17 cellular contexts compared by ENCODE assay signal in the genomic region with DNA sequence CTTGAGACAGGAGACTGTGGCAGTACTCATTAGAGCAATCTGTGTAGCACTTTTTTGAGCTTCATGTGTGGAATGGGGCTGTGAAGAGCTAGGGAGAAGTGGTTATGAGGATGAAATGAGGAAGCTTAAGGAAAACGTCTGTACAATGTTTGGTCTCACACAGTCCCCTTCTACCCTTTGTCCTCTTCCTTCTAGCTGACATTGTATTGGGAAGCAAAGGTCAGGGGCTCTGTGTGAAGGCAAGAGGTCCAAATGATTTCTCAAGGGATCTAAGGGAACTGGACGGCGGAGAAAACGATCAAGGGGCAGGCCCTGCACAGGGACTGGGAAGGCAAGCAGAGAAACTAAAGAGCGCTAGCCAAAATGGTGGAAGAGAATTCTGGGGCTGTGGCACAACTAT. TPM values are rescaled to one million over a fixed set of nuclear protein-coding genes. Genes with fewer than 3 reads are reported as not detected.
DNase-seq lines count a peak whose midpoint lies in the region; ATAC-seq, FAIRE-seq and TF ChIP-seq lines count a peak whose summit lies in the region.
"Had no signal": no experiment of that assay in that cellular context is flagged by ENCODE, and none has a peak within 500 bp of the region (broad histone marks: within the 10 kb centered on the region; RNA-seq: fewer than 3 reads in every experiment).

No MANE protein-coding gene starts in this region.

- TF ChIP-seq POLR2A in GM12892 (IDR thresholded peaks at IDR 0.05; ENCODE audit: low read depth, low read length): no peak

- H3K9me3 ChIP-seq in NT2/D1 (ENCODE audit: insufficient read depth, low read length): no peaks in the 10 kb centered on the region
- H3K9me3 ChIP-seq: mucosa of descending colon had no signal

- peak overlapping the region; percentile 18 for H3K9ac ChIP-seq in NT2/D1 (ENCODE audit: insufficient read length, low read depth)

- H3K4me3 Mint-ChIP-seq in endothelial cell (ENCODE audit: unreplicated experiment): no peak overlapping the region
- no peak overlapping the region for H3K4me3 Mint-ChIP-seq in naive thymus-derived CD8-positive, alpha-beta T cell
- H3K4me3 Mint-ChIP-seq in type B pancreatic cell: no peak overlapping the region
- no peak overlapping the region for H3K4me3 Mint-ChIP-seq in natural killer cell
- H3K4me3 Mint-ChIP-seq: activated CD4-positive, alpha-beta T cell treated with anti-CD3 and anti-CD28 coated beads for 36 hours; activated naive CD8-positive, alpha-beta T cell treated with anti-CD3 and anti-CD28 coated beads, Interleukin-2, amount 10 ng/mL, durations not matched to agents 7 days and 5 days; stimulated activated naive B cell treated with anti-CD40 and anti-IgM and Interleukin-4, amounts not matched to agents 10 μg/mL and 1 μg/mL and 100 μg/mL, for 72 hours had no signal

- TF ChIP-seq CTCF in endothelial cell (IDR thresholded peaks at IDR 0.05; ENCODE audit: unreplicated experiment) (no peak), type B pancreatic cell (conservative IDR thresholded peaks at IDR 0.05) (no peak), natural killer cell (IDR thresholded peaks at IDR 0.05) (no peak)

- H3K27ac Mint-ChIP-seq in endothelial cell (ENCODE audit: unreplicated experiment): peak overlapping the region; percentile 90
- H3K27ac Mint-ChIP-seq in naive thymus-derived CD8-positive, alpha-beta T cell: peak overlapping the region in 6 of 10 donors; percentile 1 to 95 (median 62)
- H3K27ac Mint-ChIP-seq in type B pancreatic cell: peak overlapping the region; percentile 97
- H3K27ac Mint-ChIP-seq in natural killer cell: no peak overlapping the region
- H3K27ac Mint-ChIP-seq: activated CD4-positive, alpha-beta T cell treated with anti-CD3 and anti-CD28 coated beads for 36 hours; activated naive CD8-positive, alpha-beta T cell treated with anti-CD3 and anti-CD28 coated beads, Interleukin-2, amount 10 ng/mL, durations not matched to agents 7 days and 5 days; stimulated activated naive B cell treated with anti-CD40 and anti-IgM and Interleukin-4, amounts not matched to agents 10 μg/mL and 1 μg/mL and 100 μg/mL, for 72 hours had no signal

- no peak for FAIRE-seq in GM12892 (lab: Jason Lieb, UNC)

- intact Hi-C loops in natural killer cell (cut with micrococcal nuclease): no loop called here

- POLR2A ChIA-PET in naive thymus-derived CD8-positive, alpha-beta T cell (lab: Charles Lee): interaction anchor here (0.5 to 1.0 kb wide), 2 partner anchors 14 to 34 kb away, joined by 3 read pairs; a partner anchor contains a TSS

- no peaks in the 10 kb centered on the region for H3K9me3 Mint-ChIP-seq in endothelial cell (ENCODE audit: unreplicated experiment)
- H3K9me3 Mint-ChIP-seq in naive thymus-derived CD8-positive, alpha-beta T cell: peaks cover 0 to 7% (median 0%) of the 10 kb centered on the region in 9 donors
- no peaks in the 10 kb centered on the region for H3K9me3 Mint-ChIP-seq in type B pancreatic cell
- H3K9me3 Mint-ChIP-seq in natural killer cell: peaks cover 0 to 2% of the 10 kb centered on the region in 2 donors

- no peaks in the 10 kb centered on the region for H3K36me3 Mint-ChIP-seq in endothelial cell (ENCODE audit: low read depth, unreplicated experiment)
- peaks cover 0 to 8% (median 4%) of the 10 kb centered on the region in 3 donors for H3K36me3 Mint-ChIP-seq in naive thymus-derived CD8-positive, alpha-beta T cell
- H3K36me3 Mint-ChIP-seq in type B pancreatic cell: peaks cover 3% of the 10 kb centered on the region
- peaks cover 4% of the 10 kb centered on the region for H3K36me3 Mint-ChIP-seq in natural killer cell
- H3K36me3 Mint-ChIP-seq: activated naive CD8-positive, alpha-beta T cell treated with anti-CD3 and anti-CD28 coated beads, Interleukin-2, amount 10 ng/mL, durations not matched to agents 7 days and 5 days had no signal

- H3K4me1 ChIP-seq in NT2/D1 (ENCODE audit: insufficient read depth, insufficient read length): peaks cover 5% of the 10 kb centered on the region
- H3K4me1 ChIP-seq: tibial nerve had no signal

- DNase-seq in NT2/D1 (ENCODE audit: low read depth, low spot score) (no peak), endothelial cell (ENCODE audit: low spot score) (no peak), type B pancreatic cell (ENCODE audit: extremely low spot score, unreplicated experiment) (no peak), natural killer cell (no peak), GM12892 (ENCODE audit: insufficient read length) (no peak)
- DNase-seq in naive thymus-derived CD8-positive, alpha-beta T cell: no peak
- DNase-seq: activated CD4-positive, alpha-beta T cell treated with anti-CD3 and anti-CD28 coated beads for 36 hours; activated naive CD8-positive, alpha-beta T cell treated with anti-CD3 and anti-CD28 coated beads, Interleukin-2, amount 10 ng/mL, durations not matched to agents 7 days and 5 days; DND-41; mucosa of descending colon; NCI-H1436; stimulated activated naive B cell treated with anti-CD40 and anti-IgM and Interleukin-4, amounts not matched to agents 10 μg/mL and 1 μg/mL and 100 μg/mL, for 72 hours; SW 1271 had no signal

- H3K27me3 ChIP-seq in NT2/D1 (ENCODE audit: insufficient read depth, insufficient read length): no peaks in the 10 kb centered on the region
- H3K27me3 ChIP-seq: tibial nerve had no signal

- H3K4me3 ChIP-seq in NT2/D1 (ENCODE audit: insufficient read length, low read depth): no peak overlapping the region
- H3K4me3 ChIP-seq: mucosa of descending colon, tibial nerve had no signal

- no peak for ATAC-seq in naive thymus-derived CD8-positive, alpha-beta T cell
- ATAC-seq in natural killer cell (no peak), GM21529 (IDR thresholded peaks at IDR 0.05; ENCODE audit: unreplicated experiment) (no peak)
- ATAC-seq: activated CD4-positive, alpha-beta T cell treated with anti-CD3 and anti-CD28 coated beads for 36 hours; mucosa of descending colon; sciatic nerve; stimulated activated naive B cell treated with anti-CD40 and anti-IgM and Interleukin-4, amounts not matched to agents 10 μg/mL and 1 μg/mL and 100 μg/mL, for 72 hours had no signal

- H3K36me3 ChIP-seq in NT2/D1 (ENCODE audit: insufficient read depth, insufficient read length, low read length): no peaks in the 10 kb centered on the region
- H3K36me3 ChIP-seq: tibial nerve had no signal

- H3K27me3 Mint-ChIP-seq in endothelial cell (ENCODE audit: unreplicated experiment) (peaks cover 8% of the 10 kb centered on the region), type B pancreatic cell (no peaks in the 10 kb centered on the region), natural killer cell (ENCODE audit: low read depth in 2 of 2) (peaks cover 8 to 16% of the 10 kb centered on the region in 2 donors)
- H3K27me3 Mint-ChIP-seq in naive thymus-derived CD8-positive, alpha-beta T cell: peaks cover 0 to 19% (median 7%) of the 10 kb centered on the region in 5 donors

- peaks cover 23% of the 10 kb centered on the region for H3K4me1 Mint-ChIP-seq in endothelial cell (ENCODE audit: unreplicated experiment)
- H3K4me1 Mint-ChIP-seq in naive thymus-derived CD8-positive, alpha-beta T cell: peaks cover 4 to 10% (median 7%) of the 10 kb centered on the region in 4 donors
- H3K4me1 Mint-ChIP-seq in type B pancreatic cell (ENCODE audit: unreplicated experiment): peaks cover 35% of the 10 kb centered on the region
- H3K4me1 Mint-ChIP-seq in natural killer cell: no peaks in the 10 kb centered on the region
- H3K4me1 Mint-ChIP-seq: stimulated activated naive B cell treated with anti-CD40 and anti-IgM and Interleukin-4, amounts not matched to agents 10 μg/mL and 1 μg/mL and 100 μg/mL, for 72 hours had no signal

RNA-seq across cellular contexts. Expression of a gene that starts 13.1 kb away (rescaled TPM):
- total RNA-seq in endothelial cell (ENCODE audit: unreplicated experiment) (42.4 TPM), type B pancreatic cell (ENCODE audit: low replicate concordance) (27.2 and 34.0 TPM in 2 replicates), natural killer cell (10 to 100 TPM in 1 of 3 donors, 1 to 10 TPM in 2; 7.1 to 10.0 (median 9.9) TPM)
- 10 to 100 TPM; 11.3 to 12.8 TPM for total RNA-seq in naive thymus-derived CD8-positive, alpha-beta T cell
- polyA plus RNA-seq in naive thymus-derived CD8-positive, alpha-beta T cell: 1 to 10 TPM; 4.4 to 7.7 (median 4.7) TPM
- polyA plus RNA-seq in GM12892 (2012; ENCODE audit: missing spikeins): 11.6 TPM

RNA-seq across cellular contexts. Expression of a gene that starts 56.5 kb away (rescaled TPM):
- total RNA-seq in endothelial cell (ENCODE audit: unreplicated experiment) (8.6 TPM), type B pancreatic cell (ENCODE audit: low replicate concordance) (59.7 and 116 TPM in 2 replicates), natural killer cell (10 to 100 TPM; 39.3 to 46.5 (median 46.3) TPM)
- total RNA-seq in naive thymus-derived CD8-positive, alpha-beta T cell: 10 to 100 TPM; 24.6 to 26.5 TPM
- polyA plus RNA-seq in naive thymus-derived CD8-positive, alpha-beta T cell: 1 to 10 TPM; 1.9 to 3.3 (median 3.2) TPM
- 3.9 TPM for polyA plus RNA-seq in GM12892 (2012; ENCODE audit: missing spikeins)

RNA-seq across cellular contexts. Expression of a gene that starts 56.6 kb away (rescaled TPM):
- total RNA-seq in endothelial cell (ENCODE audit: unreplicated experiment) (12.0 TPM), type B pancreatic cell (ENCODE audit: low replicate concordance) (0.24 TPM in 1 of 2 replicates, not detected in the other), natural killer cell (not detected)
- not detected for total RNA-seq in naive thymus-derived CD8-positive, alpha-beta T cell
- polyA plus RNA-seq in naive thymus-derived CD8-positive, alpha-beta T cell: not detected
- polyA plus RNA-seq in GM12892 (2012; ENCODE audit: missing spikeins): not detected
- total RNA-seq: activated CD4-positive, alpha-beta T cell treated with anti-CD3 and anti-CD28 coated beads for 36 hours; activated naive CD8-positive, alpha-beta T cell treated with anti-CD3 and anti-CD28 coated beads, Interleukin-2, amount 10 ng/mL, durations not matched to agents 7 days and 5 days; fibroblast of lung; sciatic nerve; tibial nerve had no signal
- polyA plus RNA-seq: fibroblast of lung had no signal

Comparison
In these comparisons a context has a peak if more than half of its experiments do, and no peak if none do; other contexts are left out.
1. H3K27ac Mint-ChIP-seq: peak in endothelial cell (single experiment), naive thymus-derived CD8-positive, alpha-beta T cell (6 of 10) and type B pancreatic cell (single experiment); none in natural killer cell (0 of 2).
2. RNA of a gene that starts 56.6 kb away (total RNA-seq): 12.0 TPM in endothelial cell (single experiment); 0.24 TPM in type B pancreatic cell, not detected in naive thymus-derived CD8-positive, alpha-beta T cell and not detected in natural killer cell; every median in the first group is over 10 times any median in the second.